Comparison of ENCODE assay signal across 24 cellular contexts in the genomic region with DNA sequence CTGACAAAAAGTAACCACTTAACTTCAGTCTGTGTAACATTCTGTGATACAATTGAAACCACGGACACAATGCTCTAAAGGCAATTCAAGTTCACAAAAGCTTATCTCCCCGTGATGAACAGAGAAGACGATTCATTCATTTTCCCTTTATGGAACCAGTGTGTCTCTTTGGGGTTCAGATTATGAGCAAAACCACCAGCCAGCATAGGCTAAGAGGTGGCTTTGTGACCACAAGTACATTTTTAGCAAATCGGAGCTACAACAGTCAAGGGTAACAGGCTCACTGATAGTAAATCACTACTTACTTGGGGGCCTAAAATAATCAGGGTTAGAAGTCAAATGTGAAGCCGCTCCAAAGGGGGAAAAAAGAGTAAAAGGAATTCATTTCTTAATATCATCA.
A peak's percentile ranks its signal among the peaks of the same experiment; 100 is the strongest.
DNase-seq lines count a peak whose midpoint lies in the region; ATAC-seq and TF ChIP-seq lines count a peak whose summit lies in the region.
"Had no signal": no experiment of that assay in that cellular context is flagged by ENCODE, and none has a peak within 500 bp of the region (broad histone marks: within the 10 kb centered on the region; RNA-seq: fewer than 3 reads in every experiment).

No MANE protein-coding gene starts in this region.

- no peak overlapping the region for H3K4me3 Mint-ChIP-seq in T-helper 2 cell treated with Interferon-gamma antibody and Interleukin-4, amounts not matched to agents 5 μg/mL and 100 μg/mL, for 36 hours
- H3K4me3 Mint-ChIP-seq: brain; CD4-positive, CD25-positive, alpha-beta regulatory T cell; T-helper 1 cell treated with Interleukin-12 subunit alpha and Interleukin-12 subunit beta and Interleukin-4 antibody, amounts not matched to agents 30 μg/mL and 1 μg/mL, for 36 hours had no signal

- ATAC-seq in activated naive CD4-positive, alpha-beta T cell treated with anti-CD3 and anti-CD28 coated beads, Interleukin-2, amount 50 U/mL, for 72 hours, result peak; percentile 46 to 73
- ATAC-seq in stimulated activated naive CD8-positive, alpha-beta T cell treated with anti-CD3 and anti-CD28 coated beads, Interleukin-15, Interleukin-2, amounts not matched to agents 100 U/mL and 50 U/mL, for 24 hours, result peak; percentile 78
- ATAC-seq: A549, left colon, pancreas had no signal

- H3K27ac ChIP-seq in brain microvascular endothelial cell, result no peak overlapping the region
- H3K27ac ChIP-seq: A549, adrenal gland, GM23248, pancreas had no signal

- TF ChIP-seq CTCF in fibroblast of the aortic adventitia (IDR thresholded peaks at IDR 0.05; ENCODE audit: insufficient read depth, low read length) (no peak), brain microvascular endothelial cell (IDR thresholded peaks at IDR 0.05; ENCODE audit: low read depth, low read length, missing control alignments) (no peak)

- no peaks in the 10 kb centered on the region for H3K27me3 Mint-ChIP-seq in T-helper 2 cell treated with Interferon-gamma antibody and Interleukin-4, amounts not matched to agents 5 μg/mL and 100 μg/mL, for 36 hours (ENCODE audit: low read depth)
- H3K27me3 Mint-ChIP-seq: CD4-positive, CD25-positive, alpha-beta regulatory T cell had no signal

- in situ Hi-C loops in brain microvascular endothelial cell (cut with HindIII; ENCODE audit: low pct_ligation_motif_present, low sequenced_read_pairs), result no loop called here

- H3K27ac Mint-ChIP-seq in activated naive CD4-positive, alpha-beta T cell treated with anti-CD3 and anti-CD28 coated beads, Interleukin-2, amount 50 U/mL, for 72 hours, result no peak overlapping the region
- peak overlapping the region; percentile 7 for H3K27ac Mint-ChIP-seq in T-helper 2 cell treated with Interferon-gamma antibody and Interleukin-4, amounts not matched to agents 5 μg/mL and 100 μg/mL, for 36 hours
- H3K27ac Mint-ChIP-seq: CD4-positive, CD25-positive, alpha-beta regulatory T cell; T-helper 1 cell treated with Interleukin-12 subunit alpha and Interleukin-12 subunit beta and Interleukin-4 antibody, amounts not matched to agents 30 μg/mL and 1 μg/mL, for 36 hours had no signal

- no peak for DNase-seq in activated naive CD4-positive, alpha-beta T cell treated with anti-CD3 and anti-CD28 coated beads, Interleukin-2, amount 50 U/mL, for 72 hours (ENCODE audit: low spot score in 2 of 2)
- no peak for DNase-seq in activated naive CD4-positive, alpha-beta T cell (lab: John Stamatoyannopoulos, UW)
- peak; percentile 40 for DNase-seq in T-helper 2 cell treated with Interferon-gamma antibody and Interleukin-4, amounts not matched to agents 5 μg/mL and 100 μg/mL, for 36 hours (ENCODE audit: low spot score)
- DNase-seq in fibroblast of the aortic adventitia (ENCODE audit: low read depth) (peak; percentile 45), brain microvascular endothelial cell (no peak), DMS 273 (lab: John Stamatoyannopoulos, UW; ENCODE audit: unreplicated experiment) (no peak), cerebellar nuclear complex (lab: John Stamatoyannopoulos, UW) (no peak)
- no peak for DNase-seq in stimulated activated naive CD8-positive, alpha-beta T cell treated with anti-CD3 and anti-CD28 coated beads, Interleukin-15, Interleukin-2, amounts not matched to agents 100 U/mL and 50 U/mL, for 24 hours
- DNase-seq: activated CD4-positive, alpha-beta T cell treated with anti-CD3 and anti-CD28 coated beads, Interleukin-2, amount 50 U/mL, for 48 hours; activated gamma-delta T cell treated with Interleukin-2 at 50 U/mL for 16 hours; adrenal gland; CD4-positive, CD25-positive, alpha-beta regulatory T cell; GM23248; left colon; NCI-H1105; NCI-H187 treated with DMSO at 0.1 percent for 48 hours; NCI-H2171 treated with DMSO at 0.1 percent for 48 hours; NCI-H510A; pancreas; stimulated activated CD8-positive, alpha-beta memory T cell treated with anti-CD3 and anti-CD28 coated beads, Interleukin-4, amount 100 ng/mL, for 48 hours had no signal

- H3K27me3 ChIP-seq in brain microvascular endothelial cell (replicated peaks), result no peaks in the 10 kb centered on the region
- H3K27me3 ChIP-seq: adrenal gland, pancreas, tibial nerve had no signal

- peaks cover 19% of the 10 kb centered on the region for H3K4me1 Mint-ChIP-seq in T-helper 2 cell treated with Interferon-gamma antibody and Interleukin-4, amounts not matched to agents 5 μg/mL and 100 μg/mL, for 36 hours (ENCODE audit: low read depth)

- H3K4me3 ChIP-seq in fibroblast of the aortic adventitia (ENCODE audit: low read depth, low read length) (no peak overlapping the region), brain microvascular endothelial cell (ENCODE audit: low read depth, low read length) (no peak overlapping the region)
- H3K4me3 ChIP-seq: A549, adrenal gland, GM23248, pancreas, tibial nerve had no signal

- H3K36me3 ChIP-seq in brain microvascular endothelial cell (replicated peaks), result no peaks in the 10 kb centered on the region
- H3K36me3 ChIP-seq: adrenal gland, pancreas, tibial nerve had no signal

- no peaks in the 10 kb centered on the region for H3K36me3 Mint-ChIP-seq in activated naive CD4-positive, alpha-beta T cell treated with anti-CD3 and anti-CD28 coated beads, Interleukin-2, amount 50 U/mL, for 72 hours
- H3K36me3 Mint-ChIP-seq in T-helper 2 cell treated with Interferon-gamma antibody and Interleukin-4, amounts not matched to agents 5 μg/mL and 100 μg/mL, for 36 hours (ENCODE audit: low read depth), result peaks cover 6% of the 10 kb centered on the region

- H3K9me3 Mint-ChIP-seq in activated naive CD4-positive, alpha-beta T cell treated with anti-CD3 and anti-CD28 coated beads, Interleukin-2, amount 50 U/mL, for 72 hours, result no peaks in the 10 kb centered on the region
- no peaks in the 10 kb centered on the region for H3K9me3 Mint-ChIP-seq in T-helper 2 cell treated with Interferon-gamma antibody and Interleukin-4, amounts not matched to agents 5 μg/mL and 100 μg/mL, for 36 hours
- H3K9me3 Mint-ChIP-seq: brain; CD4-positive, CD25-positive, alpha-beta regulatory T cell; T-helper 1 cell treated with Interleukin-12 subunit alpha and Interleukin-12 subunit beta and Interleukin-4 antibody, amounts not matched to agents 30 μg/mL and 1 μg/mL, for 36 hours had no signal

Comparison
In these comparisons a context has a peak if more than half of its experiments do, and no peak if none do; other contexts are left out.
1. DNase-seq: peak in T-helper 2 cell treated with Interferon-gamma antibody and Interleukin-4, amounts not matched to agents 5 μg/mL and 100 μg/mL, for 36 hours (single experiment) and fibroblast of the aortic adventitia (single experiment); none in activated naive CD4-positive, alpha-beta T cell treated with anti-CD3 and anti-CD28 coated beads, Interleukin-2, amount 50 U/mL, for 72 hours (0 of 2), activated naive CD4-positive, alpha-beta T cell (0 of 4), stimulated activated naive CD8-positive, alpha-beta T cell treated with anti-CD3 and anti-CD28 coated beads, Interleukin-15, Interleukin-2, amounts not matched to agents 100 U/mL and 50 U/mL, for 24 hours (single experiment), brain microvascular endothelial cell (single experiment), DMS 273 (single experiment) and cerebellar nuclear complex (0 of 2).